In the genomic region with DNA sequence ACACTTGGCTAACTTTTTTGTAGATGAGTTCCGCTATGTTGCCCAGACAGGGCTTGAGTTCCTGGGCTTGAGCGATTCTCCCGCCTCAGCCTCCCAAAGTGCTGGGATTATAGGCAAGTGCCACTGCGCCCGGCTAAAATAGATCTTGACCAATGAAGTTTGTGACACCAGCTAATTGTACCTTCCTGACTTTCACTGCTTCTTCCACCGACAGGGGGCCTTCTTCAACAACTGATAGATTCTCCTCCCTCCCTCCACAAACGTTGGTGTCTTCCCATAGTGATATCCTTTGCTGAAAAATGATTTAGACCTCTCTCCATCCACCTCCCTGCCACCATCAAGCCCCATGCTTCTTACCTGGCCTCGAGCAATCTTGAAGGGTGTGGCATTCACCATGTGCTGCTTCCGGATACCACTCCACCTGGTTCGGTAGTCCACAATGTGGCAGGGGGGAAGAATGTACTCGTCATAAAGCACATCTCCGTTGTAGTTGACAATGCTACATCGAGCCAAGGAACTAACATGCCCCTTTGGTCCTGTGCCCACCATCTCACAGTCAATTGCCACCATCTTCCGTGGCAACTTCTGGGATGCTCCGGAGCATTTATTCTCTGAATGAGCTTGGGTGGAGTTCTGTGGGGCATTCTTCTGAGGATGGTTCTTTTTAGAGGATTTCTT, we compare ENCODE assay signal across 7 cellular contexts. TPM values are rescaled to one million over a fixed set of nuclear protein-coding genes. Genes with fewer than 3 reads are reported as not detected.
DNase-seq lines count a peak whose midpoint lies in the region; ATAC-seq and TF ChIP-seq lines count a peak whose summit lies in the region.

No MANE protein-coding gene starts in this region.

- POLR2A ChIA-PET in MCF 10A (lab: Yijun Ruan, JAX), result interaction anchor here (0.6 to 8.9 kb wide), 28 partner anchors 9 to 443 kb away, joined by 3 to 231 read pairs (median 6); a partner anchor contains a TSS

- no peak for ATAC-seq in thoracic aorta (ENCODE audit: insufficient number of reproducible peaks, low FRiP score, low read depth)
- no peak for ATAC-seq in GM18868 (IDR thresholded peaks at IDR 0.05; ENCODE audit: unreplicated experiment)

- H3K4me3 Mint-ChIP-seq in MCF 10A (ENCODE audit: unreplicated experiment), result no peak overlapping the region

- H3K27ac ChIP-seq in SJCRH30 (no peak overlapping the region), liver (ENCODE audit: low read depth in 1 of 2, low read length in 2 of 2) (no peak overlapping the region), thoracic aorta (no peak overlapping the region)

- peaks cover 13% of the 10 kb centered on the region for H3K36me3 Mint-ChIP-seq in MCF 10A (ENCODE audit: insufficient read depth, unreplicated experiment)

- H3K9me3 ChIP-seq in ES-I3 (ENCODE audit: control insufficient read depth, insufficient read depth, low read length) (no peaks in the 10 kb centered on the region), SJCRH30 (replicated peaks) (no peaks in the 10 kb centered on the region), liver (ENCODE audit: control insufficient read depth in 4 of 4, low read length in 3 of 4) (no peaks in the 10 kb centered on the region), thoracic aorta (no peaks in the 10 kb centered on the region)

- peak; percentile 64 to 76 for TF ChIP-seq RAD21 in liver (IDR thresholded peaks at IDR 0.05)

- no peak for DNase-seq in LNCaP clone FGC (ENCODE audit: low read depth)
- DNase-seq in SJCRH30, result peak; percentile 32 to 48
- DNase-seq in MCF 10A (ENCODE audit: unreplicated experiment), result peak; percentile 92
- DNase-seq in thoracic aorta (ENCODE audit: low spot score), result no peak

- WGBS in liver, result 58% methylated on average over 15 of the region's 15 CpGs

- H3K27me3 Mint-ChIP-seq in MCF 10A (ENCODE audit: insufficient read depth, unreplicated experiment), result no peaks in the 10 kb centered on the region

- TF ChIP-seq CTCF in LNCaP clone FGC (IDR thresholded peaks at IDR 0.05; ENCODE audit: control insufficient read depth, extremely low read depth, insufficient read depth), result peak; percentile 72
- TF ChIP-seq CTCF in MCF 10A (IDR thresholded peaks at IDR 0.05; ENCODE audit: unreplicated experiment), result peak; percentile 84
- peak; percentile 44 for TF ChIP-seq CTCF in liver (IDR thresholded peaks at IDR 0.05; ENCODE audit: low read depth, low read length, missing input control)
- peak; percentile 36 for TF ChIP-seq CTCF in thoracic aorta (IDR thresholded peaks at IDR 0.05)

- H3K4me3 ChIP-seq in LNCaP clone FGC (ENCODE audit: low read depth, low read length) (peak overlapping the region; percentile 100), SJCRH30 (no peak overlapping the region), liver (ENCODE audit: low read depth in 1 of 3, low read length in 3 of 3) (peak overlapping the region in 1 of 3 donors; percentile 99), thoracic aorta (peak overlapping the region; percentile 80)

- no peaks in the 10 kb centered on the region for H3K9me3 Mint-ChIP-seq in MCF 10A (ENCODE audit: unreplicated experiment)

- no TSS peak for BruUV-seq in MCF 10A (replicated peaks; lab: Mats Ljungman, UMichigan)

- peaks cover 32% of the 10 kb centered on the region for H3K4me1 Mint-ChIP-seq in MCF 10A (ENCODE audit: insufficient read depth, unreplicated experiment)

- H3K4me1 ChIP-seq in ES-I3 (ENCODE audit: insufficient read depth, low read length) (peaks cover 8% of the 10 kb centered on the region), SJCRH30 (peaks cover 12% of the 10 kb centered on the region), liver (ENCODE audit: control insufficient read depth in 4 of 4, insufficient read depth in 4 of 4, low read length in 3 of 4) (peaks cover 6 to 37% (median 35%) of the 10 kb centered on the region in 4 donors), thoracic aorta (ENCODE audit: control insufficient read depth in 1 of 2, low read depth in 2 of 2) (peaks cover 27 to 57% of the 10 kb centered on the region in 2 donors)

- CTCF ChIA-PET in MCF 10A (lab: Yijun Ruan, JAX), result interaction anchor here (0.6 to 39.7 kb wide), 66 partner anchors 9 to 413 kb away, joined by 3 to 2415 read pairs (median 5); a partner anchor contains a TSS

- H3K9ac ChIP-seq in ES-I3 (ENCODE audit: low read depth, low read length), result peak overlapping the region; percentile 37; the same call in 1 of the 2 replicates
- H3K9ac ChIP-seq in liver (ENCODE audit: low read depth in 1 of 2, low read length in 2 of 2), result peak overlapping the region in 1 of 2 donors; percentile 80

- H3K36me3 ChIP-seq in ES-I3 (ENCODE audit: insufficient read depth, low read length), result peaks cover 17% of the 10 kb centered on the region
- H3K36me3 ChIP-seq in SJCRH30, result peaks cover 34% of the 10 kb centered on the region
- peaks cover 4 to 24% (median 15%) of the 10 kb centered on the region in 4 donors for H3K36me3 ChIP-seq in liver (ENCODE audit: control insufficient read depth in 4 of 4, insufficient read depth in 3 of 4, low read depth in 1 of 4, low read length in 3 of 4)
- peaks cover 25% of the 10 kb centered on the region for H3K36me3 ChIP-seq in thoracic aorta

- H3K27me3 ChIP-seq in SJCRH30 (no peaks in the 10 kb centered on the region), liver (ENCODE audit: control insufficient read depth in 4 of 4, insufficient read depth in 4 of 4, low read length in 3 of 4) (no peaks in the 10 kb centered on the region), thoracic aorta (replicated peaks; ENCODE audit: insufficient read depth) (no peaks in the 10 kb centered on the region)

- H3K27ac Mint-ChIP-seq in MCF 10A (ENCODE audit: low read depth, unreplicated experiment), result no peak overlapping the region

- intact Hi-C loops in MCF 10A (cut with micrococcal nuclease), result loop anchor here (1.0 kb wide), 9 partner anchors 16 to 201 kb away; a partner anchor contains a TSS

TF ChIP-seq in liver, 16 proteins besides CTCF, POLR2A, EP300 and RAD21:
- no peak for TF ChIP-seq JUND (IDR thresholded peaks at IDR 0.05)
- TF ChIP-seq EGR1 (IDR thresholded peaks at IDR 0.05; ENCODE audit: low read depth in 2 of 2), result no peak
- no peak for TF ChIP-seq FOXA2 (IDR thresholded peaks at IDR 0.05)
- TF ChIP-seq HNF4A (conservative IDR thresholded peaks at IDR 0.05), result no peak
- TF ChIP-seq YY1 (IDR thresholded peaks at IDR 0.05), result no peak

RNA-seq across cellular contexts. Expression of a gene that starts 1.6 kb away (rescaled TPM):
- 8.6 and 9.9 TPM in 2 replicates for total RNA-seq in SJCRH30 (2014; rRNA removed; shearing (Covaris generic))
- total RNA-seq in MCF 10A (2022) (46.0 and 68.9 TPM in 2 replicates), liver (10 to 100 TPM in 1 of 2 donors, 1 to 10 TPM in 1; 6.9 to 13.5 TPM), thoracic aorta (10 to 100 TPM; 15.2 to 17.9 TPM)
- 10 to 100 TPM; 10.2 to 12.7 TPM for polyA plus RNA-seq in liver

RNA-seq across cellular contexts. Expression of a gene that starts 1.9 kb away (rescaled TPM):
- total RNA-seq in SJCRH30 (2014; rRNA removed; shearing (Covaris generic)), result 29.1 and 33.7 TPM in 2 replicates
- total RNA-seq in MCF 10A (2022) (49.9 and 57.5 TPM in 2 replicates), liver (1 to 10 TPM; 5.6 to 7.5 TPM), thoracic aorta (10 to 100 TPM; 15.0 to 19.8 TPM)
- 1 to 10 TPM; 6.0 to 9.9 TPM for polyA plus RNA-seq in liver

RNA-seq across cellular contexts. Expression of a gene that starts 14.2 kb away (rescaled TPM):
- 53.4 and 61.3 TPM in 2 replicates for total RNA-seq in SJCRH30 (2014; rRNA removed; shearing (Covaris generic))
- total RNA-seq in MCF 10A (2022) (233 and 261 TPM in 2 replicates), liver (10 to 100 TPM; 26.2 to 47.4 TPM), thoracic aorta (10 to 100 TPM; 22.6 to 35.6 TPM)
- polyA plus RNA-seq in liver, result 100 to 1,000 TPM in 1 of 2 donors, 10 to 100 TPM in 1; 74.8 to 123 TPM

RNA-seq across cellular contexts. Expression of a gene that starts 21.3 kb away (rescaled TPM):
- total RNA-seq in SJCRH30 (2014; rRNA removed; shearing (Covaris generic)), result 0.43 and 0.85 TPM in 2 replicates
- total RNA-seq in MCF 10A (2022) (0.98 and 1.9 TPM in 2 replicates), liver (under 1 TPM in 1 of 2 donors, not detected in 1; 0.14 TPM), thoracic aorta (1 to 10 TPM; 1.3 to 7.0 TPM)
- under 1 TPM in 1 of 2 donors, not detected in 1; 0.22 TPM for polyA plus RNA-seq in liver

RNA-seq across cellular contexts. Expression of a gene that starts 24.8 kb away (rescaled TPM):
- 276 and 278 TPM in 2 replicates for total RNA-seq in SJCRH30 (2014; rRNA removed; shearing (Covaris generic))
- total RNA-seq in MCF 10A (2022), result 679 and 707 TPM in 2 replicates
- 100 to 1,000 TPM; 120 to 148 TPM for total RNA-seq in liver
- polyA plus RNA-seq in liver, result 100 to 1,000 TPM in 1 of 2 donors, 10 to 100 TPM in 1; 41.7 to 119 TPM
- 100 to 1,000 TPM in 1 of 2 donors, 10 to 100 TPM in 1; 93.5 to 118 TPM for total RNA-seq in thoracic aorta

Comparison
In these comparisons a context has a peak if more than half of its experiments do, and no peak if none do; other contexts are left out.
1. DNase-seq: peak in SJCRH30 (2 of 2) and MCF 10A (single experiment); none in LNCaP clone FGC (single experiment) and thoracic aorta (single experiment).
2. Peak in every context shown above with its lines, with median percentiles within 50 percentile points of each other: CTCF ChIP-seq.